14 cellular contexts compared by ENCODE assay signal in the genomic region with DNA sequence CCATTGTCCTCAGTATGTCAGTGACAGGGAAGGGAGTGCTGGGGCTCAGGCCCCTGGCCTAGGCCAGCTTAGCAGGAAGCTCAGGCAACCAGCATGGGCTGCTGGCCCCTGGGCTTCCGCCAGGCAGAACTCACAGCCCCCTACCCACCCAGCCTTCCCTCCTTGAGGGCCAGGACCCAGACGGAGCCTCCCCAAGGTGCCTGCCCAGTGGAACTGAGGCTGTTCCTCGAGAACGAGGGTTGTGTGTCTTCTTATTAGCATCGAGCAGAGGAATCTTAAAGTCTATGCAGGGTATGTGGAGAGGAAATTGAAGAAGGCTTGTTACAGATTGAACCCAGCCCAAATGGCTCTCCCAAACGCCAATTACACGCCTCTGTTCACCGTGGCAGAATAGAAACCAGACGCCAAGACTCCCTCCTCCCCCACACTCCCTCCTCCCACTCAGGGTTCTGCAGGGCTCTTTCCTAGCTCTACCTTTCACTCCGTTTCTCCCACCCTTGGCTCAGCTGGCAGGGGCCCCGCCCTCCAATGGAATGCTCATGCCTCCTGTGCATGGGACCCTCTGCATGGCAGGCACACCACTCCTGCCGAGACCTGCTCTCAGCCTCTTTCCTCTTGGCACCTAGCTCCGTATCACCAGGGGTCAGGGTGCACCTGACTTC.
DNase-seq lines count a peak whose midpoint lies in the region; ATAC-seq and TF ChIP-seq lines count a peak whose summit lies in the region.
"Had no signal": no experiment of that assay in that cellular context is flagged by ENCODE, and none has a peak within 500 bp of the region (broad histone marks: within the 10 kb centered on the region; RNA-seq: fewer than 3 reads in every experiment).

No MANE protein-coding gene starts in this region.

- H3K9me2 ChIP-seq in SK-N-SH, result no peaks in the 10 kb centered on the region

- TF ChIP-seq RAD21 in SK-N-SH (IDR thresholded peaks at IDR 0.05; ENCODE audit: low read length), result no peak

- no peaks in the 10 kb centered on the region for H3K9me3 ChIP-seq in SK-N-SH
- H3K9me3 ChIP-seq: SJSA1 had no signal

- H3K79me2 ChIP-seq in SK-N-SH (ENCODE audit: insufficient read depth), result peaks cover 55% of the 10 kb centered on the region; the same call in 1 of the 2 replicates

- peaks cover 7 to 65% of the 10 kb centered on the region in 2 experiments for H3K4me1 ChIP-seq in SK-N-SH (ENCODE audit: control insufficient read depth in 1 of 2, insufficient read depth in 2 of 2, low read depth in 1 of 2, low read length in 1 of 2)
- H3K4me1 ChIP-seq: SJSA1 had no signal

- 57% methylated on average over 8 of the region's 13 CpGs for WGBS in SK-N-SH (ENCODE audit: low lambda C conversion rate)

- peaks cover 10% of the 10 kb centered on the region for H3F3A ChIP-seq in SK-N-SH (replicated peaks; ENCODE audit: insufficient read depth)

- CTCF ChIA-PET in GM10248 (lab: Yijun Ruan, JAX) (interaction anchor here (0.8 to 4.8 kb wide), 10 partner anchors 9 to 1156 kb away, joined by 3 to 51 read pairs (median 4); no protein-coding TSS in a partner anchor), SK-N-SH (lab: Yijun Ruan, JAX) (interaction anchor here (0.7 to 2.9 kb wide), 35 partner anchors 8 to 1156 kb away, joined by 3 to 18 read pairs (median 4); no protein-coding TSS in a partner anchor)

- H3K36me3 ChIP-seq in SK-N-SH (replicated peaks in 1 of 2; ENCODE audit: control insufficient read depth in 1 of 2, insufficient read depth in 2 of 2, low read length in 1 of 2), result peaks cover 17 to 30% of the 10 kb centered on the region in 2 experiments

- peaks cover under 1 to 8% of the 10 kb centered on the region in 2 donors for H3K4me1 Mint-ChIP-seq in stimulated activated naive B cell treated with anti-CD40 and anti-IgM and Interleukin-4, amounts not matched to agents 10 μg/mL and 1 μg/mL and 100 μg/mL, for 72 hours
- H3K4me1 Mint-ChIP-seq: activated naive CD8-positive, alpha-beta T cell treated with anti-CD3 and anti-CD28 coated beads, Interleukin-2, amount 10 ng/mL, durations not matched to agents 7 days and 5 days had no signal

- TF ChIP-seq CTCF in GM10248 (IDR thresholded peaks at IDR 0.05; ENCODE audit: control extremely low read depth, extremely low read depth, low read depth, missing control alignments) (peak; percentile 5), SK-N-SH (IDR thresholded peaks at IDR 0.05) (no peak)

- H3K27ac ChIP-seq in SK-N-SH (ENCODE audit: low read depth in 2 of 2, low read length in 1 of 2) (peak overlapping the region; percentile 32 to 93; a peak in 3 of 4 replicates), layer of hippocampus (ENCODE audit: low read depth, low read length) (peak overlapping the region; percentile 21)
- H3K27ac ChIP-seq: SJSA1 had no signal

- H3K4me3 ChIP-seq in SK-N-SH (ENCODE audit: low read depth in 2 of 2, low read length in 1 of 2), result no peak overlapping the region
- H3K4me3 ChIP-seq: SJSA1 had no signal

- H3K27me3 Mint-ChIP-seq in stimulated activated naive B cell treated with anti-CD40 and anti-IgM and Interleukin-4, amounts not matched to agents 10 μg/mL and 1 μg/mL and 100 μg/mL, for 72 hours, result no peaks in the 10 kb centered on the region
- H3K27me3 Mint-ChIP-seq: activated naive CD8-positive, alpha-beta T cell treated with anti-CD3 and anti-CD28 coated beads, Interleukin-2, amount 10 ng/mL, durations not matched to agents 7 days and 5 days had no signal

- POLR2A ChIA-PET in GM10248 (lab: Yijun Ruan, JAX) (no interaction called here), SK-N-SH (lab: Yijun Ruan, JAX) (interaction anchor here (0.5 to 3.2 kb wide), 22 partner anchors 9 to 1156 kb away, joined by 3 to 69 read pairs (median 4); a partner anchor contains a TSS)

- no peaks in the 10 kb centered on the region for H3K9me3 Mint-ChIP-seq in stimulated activated naive B cell treated with anti-CD40 and anti-IgM and Interleukin-4, amounts not matched to agents 10 μg/mL and 1 μg/mL and 100 μg/mL, for 72 hours
- H3K9me3 Mint-ChIP-seq: activated naive CD8-positive, alpha-beta T cell treated with anti-CD3 and anti-CD28 coated beads, Interleukin-2, amount 10 ng/mL, durations not matched to agents 7 days and 5 days; activated T-helper 1 cell treated with anti-CD3 and anti-CD28 coated beads, Interleukin-12 subunit alpha, Interleukin-12 subunit beta, Interleukin-2, Interleukin-4 antibody, amounts not matched to agents 30 ng/mL and 10 ng/mL and 1 ng/mL, durations not matched to agents 14 hours and 24 hours and 36 hours; nephron progenitor cell had no signal

- no peak for ATAC-seq in stimulated activated naive B cell treated with anti-CD40 and anti-IgM and Interleukin-4, amounts not matched to agents 10 μg/mL and 1 μg/mL and 100 μg/mL, for 72 hours (replicated peaks)
- no peak for ATAC-seq in GM18873 (IDR thresholded peaks at IDR 0.05; ENCODE audit: low FRiP score, unreplicated experiment)

- DNase-seq in GM10248 (ENCODE audit: extremely low spot score), result no peak
- DNase-seq in SK-N-SH, result no peak
- no peak for DNase-seq in stimulated activated naive B cell treated with anti-CD40 and anti-IgM and Interleukin-4, amounts not matched to agents 10 μg/mL and 1 μg/mL and 100 μg/mL, for 72 hours
- no peak for DNase-seq in dermis blood vessel endothelial cell
- DNase-seq in activated naive CD4-positive, alpha-beta T cell (lab: John Stamatoyannopoulos, UW), result no peak
- no peak for DNase-seq in glomerular visceral epithelial cell (ENCODE audit: extremely low spot score)
- DNase-seq: NCI-H2107; stimulated activated naive CD4-positive, alpha-beta T cell had no signal

- H3K27me3 ChIP-seq in SK-N-SH (ENCODE audit: insufficient read depth) (no peaks in the 10 kb centered on the region), layer of hippocampus (ENCODE audit: control insufficient read depth, insufficient read depth, low read length) (no peaks in the 10 kb centered on the region)
- H3K27me3 ChIP-seq: SJSA1 had no signal

- H3K36me3 Mint-ChIP-seq in stimulated activated naive B cell treated with anti-CD40 and anti-IgM and Interleukin-4, amounts not matched to agents 10 μg/mL and 1 μg/mL and 100 μg/mL, for 72 hours, result peaks cover under 1 to 3% of the 10 kb centered on the region in 2 donors

- no peak overlapping the region for H3K9ac ChIP-seq in SK-N-SH

- H2AFZ ChIP-seq in SK-N-SH (ENCODE audit: low read depth), result no peak overlapping the region

- peaks cover 12% of the 10 kb centered on the region for H4K20me1 ChIP-seq in SK-N-SH (ENCODE audit: insufficient read depth)

- no peak overlapping the region for H3K4me3 Mint-ChIP-seq in stimulated activated naive B cell treated with anti-CD40 and anti-IgM and Interleukin-4, amounts not matched to agents 10 μg/mL and 1 μg/mL and 100 μg/mL, for 72 hours
- H3K4me3 Mint-ChIP-seq: activated naive CD8-positive, alpha-beta T cell treated with anti-CD3 and anti-CD28 coated beads, Interleukin-2, amount 10 ng/mL, durations not matched to agents 7 days and 5 days; activated T-helper 1 cell treated with anti-CD3 and anti-CD28 coated beads, Interleukin-12 subunit alpha, Interleukin-12 subunit beta, Interleukin-2, Interleukin-4 antibody, amounts not matched to agents 30 ng/mL and 10 ng/mL and 1 ng/mL, durations not matched to agents 14 hours and 24 hours and 36 hours; nephron progenitor cell had no signal

- TF ChIP-seq EP300 in SK-N-SH (IDR thresholded peaks at IDR 0.05; ENCODE audit: borderline replicate concordance in 1 of 2, low read depth in 1 of 2, low read length in 1 of 2), result peak in 1 of 2 experiments; percentile 33; a peak in 1 of 4 replicates

- H3K27ac Mint-ChIP-seq in stimulated activated naive B cell treated with anti-CD40 and anti-IgM and Interleukin-4, amounts not matched to agents 10 μg/mL and 1 μg/mL and 100 μg/mL, for 72 hours, result peak overlapping the region; percentile 31
- H3K27ac Mint-ChIP-seq: activated naive CD8-positive, alpha-beta T cell treated with anti-CD3 and anti-CD28 coated beads, Interleukin-2, amount 10 ng/mL, durations not matched to agents 7 days and 5 days; activated T-helper 1 cell treated with anti-CD3 and anti-CD28 coated beads, Interleukin-12 subunit alpha, Interleukin-12 subunit beta, Interleukin-2, Interleukin-4 antibody, amounts not matched to agents 30 ng/mL and 10 ng/mL and 1 ng/mL, durations not matched to agents 14 hours and 24 hours and 36 hours had no signal

- no peak overlapping the region; the same call in 1 of the 2 replicates for H3K4me2 ChIP-seq in SK-N-SH

TF ChIP-seq in SK-N-SH, 30 proteins besides CTCF, POLR2A, EP300 and RAD21:
- TF ChIP-seq GATA2 (CRISPR knock-in tag; IDR thresholded peaks at IDR 0.05) (no peak), FOXJ3 (CRISPR knock-in tag; IDR thresholded peaks at IDR 0.05) (no peak), FOXM1 (IDR thresholded peaks at IDR 0.05; ENCODE audit: low read depth) (no peak), EZH2phosphoT487 (IDR thresholded peaks at IDR 0.05; ENCODE audit: borderline replicate concordance, low read depth) (no peak), CHD2 (IDR thresholded peaks at IDR 0.05; ENCODE audit: low read length, partially characterized antibody) (no peak), MEF2A (IDR thresholded peaks at IDR 0.05; ENCODE audit: borderline replicate concordance, low read depth) (no peak), YY1 (IDR thresholded peaks at IDR 0.05; ENCODE audit: low read depth) (no peak)
